Comparison of ENCODE assay signal across 8 cellular contexts in genomic region chr1:227895828-227896685, GRCh38. TPM values are rescaled to one million over a fixed set of nuclear protein-coding genes. Genes with fewer than 3 reads are reported as not detected.
DNase-seq lines count a peak whose midpoint lies in the region; ATAC-seq and TF ChIP-seq lines count a peak whose summit lies in the region.

No MANE protein-coding gene starts in this region.

- intact Hi-C loops in head of caudate nucleus (cut with DNase I): no loop called here

- H3K9me3 ChIP-seq in BE2C (no peaks in the 10 kb centered on the region), WERI-Rb-1 (ENCODE audit: severe bottlenecking) (no peaks in the 10 kb centered on the region)

- H3K36me3 ChIP-seq in BE2C (no peaks in the 10 kb centered on the region), WERI-Rb-1 (no peaks in the 10 kb centered on the region)

- no peak for ATAC-seq in GM21786 (IDR thresholded peaks at IDR 0.05; ENCODE audit: unreplicated experiment)
- no peak for ATAC-seq in HG03108 (IDR thresholded peaks at IDR 0.05; ENCODE audit: unreplicated experiment)
- ATAC-seq in HG03520 (IDR thresholded peaks at IDR 0.05; ENCODE audit: unreplicated experiment): no peak

- no peak overlapping the region for H3K27ac ChIP-seq in WERI-Rb-1

- TF ChIP-seq CTCF in BE2C (IDR thresholded peaks at IDR 0.05; ENCODE audit: low read depth, low read length) (no peak), WERI-Rb-1 (IDR thresholded peaks at IDR 0.05; ENCODE audit: low read depth, low read length) (no peak)

- H3K27me3 ChIP-seq in BE2C (no peaks in the 10 kb centered on the region), WERI-Rb-1 (ENCODE audit: insufficient read depth, low read depth, severe bottlenecking) (no peaks in the 10 kb centered on the region)

- peak; percentile 10 for DNase-seq in BE2C
- peak; percentile 1 for DNase-seq in WERI-Rb-1
- DNase-seq in head of caudate nucleus: peak in 41 of 42 donors; percentile 23 to 85 (median 59)
- DNase-seq in nucleus accumbens (lab: John Stamatoyannopoulos, UW): peak in 34 of 56 donors; percentile 20 to 75 (median 42)
- no peak for DNase-seq in NCI-H1436 (lab: John Stamatoyannopoulos, UW)

- H3K4me3 ChIP-seq in BE2C (ENCODE audit: low read depth, low read length) (no peak overlapping the region), WERI-Rb-1 (ENCODE audit: low read depth, low read length) (no peak overlapping the region)

- H3K4me1 ChIP-seq in BE2C: no peaks in the 10 kb centered on the region

RNA-seq across cellular contexts. Expression of gene WNT9A, which starts 51.7 kb away (rescaled TPM):
- polyA plus RNA-seq in BE2C (2012; ENCODE audit: insufficient read depth, insufficient read length, low read depth): not detected
